ENCODE assay signal across 10 cellular contexts in genomic region chr5:40716000-40716399, GRCh38. TPM values are rescaled to one million over a fixed set of nuclear protein-coding genes. Genes with fewer than 3 reads are reported as not detected.
DNase-seq lines count a peak whose midpoint lies in the region; ATAC-seq and TF ChIP-seq lines count a peak whose summit lies in the region.
"Had no signal": no experiment of that assay in that cellular context is flagged by ENCODE, and none has a peak within 500 bp of the region (broad histone marks: within the 10 kb centered on the region; RNA-seq: fewer than 3 reads in every experiment).

No MANE protein-coding gene starts in this region.

- H3K4me1 Mint-ChIP-seq in osteocyte (ENCODE audit: unreplicated experiment): peaks cover 7% of the 10 kb centered on the region
- H3K4me1 Mint-ChIP-seq: nephron had no signal

- H3K4me3 Mint-ChIP-seq in osteocyte (ENCODE audit: unreplicated experiment): no peak overlapping the region
- H3K4me3 Mint-ChIP-seq: nephron had no signal

- no peak overlapping the region for H3K27ac Mint-ChIP-seq in osteocyte (ENCODE audit: unreplicated experiment)

- no peaks in the 10 kb centered on the region for H3K27me3 Mint-ChIP-seq in osteocyte (ENCODE audit: unreplicated experiment)

- DNase-seq in DMS53 (lab: John Stamatoyannopoulos, UW): peak; percentile 4
- no peak for DNase-seq in DMS53 treated with DMSO at 0.1 percent for 48 hours (lab: John Stamatoyannopoulos, UW; ENCODE audit: unreplicated experiment)
- DNase-seq in NCI-H524 treated with DMSO at 0.1 percent for 48 hours (lab: John Stamatoyannopoulos, UW): peak; percentile 5
- DNase-seq in osteocyte (ENCODE audit: extremely low spot score, unreplicated experiment): no peak
- no peak for DNase-seq in central memory CD4-positive, alpha-beta T cell
- no peak for DNase-seq in activated CD4-positive, alpha-beta T cell treated with anti-CD3 and anti-CD28 coated beads, Interleukin-2, amount 50 U/mL, for 4 hours
- DNase-seq: transverse colon had no signal

- peak; percentile 45 for TF ChIP-seq CTCF in osteocyte (IDR thresholded peaks at IDR 0.05)

- no peak for ATAC-seq in GM21723 (IDR thresholded peaks at IDR 0.05; ENCODE audit: unreplicated experiment)

- peaks cover 10% of the 10 kb centered on the region for H3K9me3 Mint-ChIP-seq in osteocyte (ENCODE audit: unreplicated experiment)

- H3K36me3 Mint-ChIP-seq in osteocyte (ENCODE audit: unreplicated experiment): peaks cover 34% of the 10 kb centered on the region

- peak overlapping the region; percentile 30 for H3K27ac ChIP-seq in cingulate gyrus (ENCODE audit: low read depth, low read length)
- H3K27ac ChIP-seq: transverse colon had no signal

RNA-seq across cellular contexts. Expression of gene PTGER4, which starts 36.3 kb away (rescaled TPM):
- 68.0 and 70.0 TPM in 2 replicates for total RNA-seq in osteocyte

RNA-seq across cellular contexts. Expression of gene TTC33, which starts 39.8 kb away (rescaled TPM):
- total RNA-seq in osteocyte: 18.1 and 18.2 TPM in 2 replicates

Comparison
In these comparisons a context has a peak if more than half of its experiments do, and no peak if none do; other contexts are left out.
1. DNase-seq: peak in DMS53 (single experiment) and NCI-H524 treated with DMSO at 0.1 percent for 48 hours (single experiment); none in DMS53 treated with DMSO at 0.1 percent for 48 hours (single experiment), osteocyte (single experiment), central memory CD4-positive, alpha-beta T cell (single experiment) and activated CD4-positive, alpha-beta T cell treated with anti-CD3 and anti-CD28 coated beads, Interleukin-2, amount 50 U/mL, for 4 hours (0 of 2).